In the genomic region with DNA sequence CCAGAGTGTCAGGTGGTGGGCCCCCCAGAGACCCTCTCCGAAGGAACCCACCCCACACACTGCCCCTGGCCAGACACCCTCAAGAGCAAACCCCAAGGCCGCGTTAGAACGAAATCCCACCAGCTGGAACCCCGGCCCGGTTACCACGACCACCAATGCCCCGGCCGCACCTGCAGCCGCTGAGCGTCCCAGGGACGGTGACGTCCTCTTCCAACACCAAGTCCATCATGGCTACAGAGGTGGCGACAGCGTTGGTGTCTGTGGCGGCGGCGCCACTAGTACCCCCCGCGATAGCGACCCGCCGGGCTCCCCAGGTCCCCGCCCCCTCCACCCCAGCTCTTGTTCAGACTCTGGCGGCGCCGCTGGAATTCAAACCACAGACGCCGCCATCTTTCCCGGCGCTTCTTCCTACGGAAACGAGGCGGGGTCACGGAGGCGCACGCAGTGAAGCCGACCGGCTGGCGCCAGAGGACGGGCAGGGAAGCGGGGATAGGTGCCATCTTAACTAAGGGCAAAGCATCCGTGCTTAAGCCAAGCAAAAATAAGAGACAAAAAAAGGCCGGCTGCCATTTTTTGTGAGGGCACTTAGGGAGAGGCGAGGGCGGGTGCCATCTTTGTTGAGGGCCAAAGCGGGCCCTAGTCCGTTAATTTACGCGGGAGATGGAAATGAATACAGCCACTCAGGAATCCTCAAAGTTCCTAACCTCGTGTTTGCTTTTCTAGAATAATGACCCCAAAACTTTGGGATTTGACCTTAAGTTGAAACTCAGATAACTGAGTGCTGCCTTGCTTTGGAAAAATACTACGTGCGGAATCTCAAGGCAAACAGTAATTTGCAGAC, we compare ENCODE assay signal across 8 cellular contexts. TPM values are rescaled to one million over a fixed set of nuclear protein-coding genes. Genes with fewer than 3 reads are reported as not detected.
DNase-seq lines count a peak whose midpoint lies in the region; ATAC-seq, FAIRE-seq and TF ChIP-seq lines count a peak whose summit lies in the region.

A gene (minus strand): TSS at position 418 of the 841 bp plus-strand sequence. CDS start 189 bp downstream, at position 229.

- 3% methylated on average over 53 of the region's 53 CpGs for WGBS in pancreas, 2 donors

- H3K36me3 Mint-ChIP-seq in activated naive CD8-positive, alpha-beta T cell treated with anti-CD3 and anti-CD28 coated beads, Interleukin-2, amount 50 U/mL, for 24 hours (ENCODE audit: low read depth): peaks cover 15% of the 10 kb centered on the region

- H3K4me3 Mint-ChIP-seq in activated naive CD8-positive, alpha-beta T cell treated with anti-CD3 and anti-CD28 coated beads, Interleukin-2, amount 50 U/mL, for 24 hours: peak within 1 kb of the TSS; percentile 98

- peak; percentile 93 for ATAC-seq in HG02763 (IDR thresholded peaks at IDR 0.05; ENCODE audit: unreplicated experiment)
- peak; percentile 97 for ATAC-seq in activated naive CD8-positive, alpha-beta T cell treated with anti-CD3 and anti-CD28 coated beads, Interleukin-2, amount 50 U/mL, for 24 hours
- ATAC-seq in Right ventricle myocardium superior (ENCODE audit: poor library complexity): peak; percentile 99
- peak; percentile 98 to 99 (median 98) for ATAC-seq in pancreas

- H3K27ac ChIP-seq in pancreas (no peak within 1 kb of the TSS), tibial artery (peak within 1 kb of the TSS; percentile 82 to 86)

- H3K27me3 ChIP-seq in pancreas (no peaks in the 10 kb centered on the region), tibial artery (no peaks in the 10 kb centered on the region)

- H3K4me1 Mint-ChIP-seq in activated naive CD8-positive, alpha-beta T cell treated with anti-CD3 and anti-CD28 coated beads, Interleukin-2, amount 50 U/mL, for 24 hours: peaks cover 59% of the 10 kb centered on the region

- H3K36me3 ChIP-seq in pancreas: no peaks in the 10 kb centered on the region
- H3K36me3 ChIP-seq in tibial artery: peaks cover 0 to 11% (median 0%) of the 10 kb centered on the region in 3 donors

- no peaks in the 10 kb centered on the region for H3K27me3 Mint-ChIP-seq in activated naive CD8-positive, alpha-beta T cell treated with anti-CD3 and anti-CD28 coated beads, Interleukin-2, amount 50 U/mL, for 24 hours

- H3K4me3 ChIP-seq in GM12865 (ENCODE audit: low read depth, low read length) (peak within 1 kb of the TSS; percentile 95), pancreas (peak within 1 kb of the TSS; percentile 73 to 94 (median 90)), tibial artery (peak within 1 kb of the TSS; percentile 94 to 97)

- peak; percentile 78 for FAIRE-seq in pancreas (lab: Jason Lieb, UNC)

- DNase-seq in GM12865 (ENCODE audit: low read depth) (peak; percentile 98), NCI-H1417 treated with DMSO at 0.1 percent for 48 hours (lab: John Stamatoyannopoulos, UW) (peak; percentile 96), SW480 (ENCODE audit: low spot score) (peak; percentile 99), Right ventricle myocardium superior (peak; percentile 96), pancreas (peak; percentile 93 to 97 (median 95)), tibial artery (peak; percentile 95 to 97)
- peak; percentile 90 for DNase-seq in activated naive CD8-positive, alpha-beta T cell treated with anti-CD3 and anti-CD28 coated beads, Interleukin-2, amount 50 U/mL, for 24 hours

- TF ChIP-seq CTCF in GM12865 (IDR thresholded peaks at IDR 0.05; ENCODE audit: insufficient read depth, low read depth, low read length, missing control alignments) (no peak), pancreas (IDR thresholded peaks at IDR 0.05) (no peak), tibial artery (IDR thresholded peaks at IDR 0.05) (no peak)

- intact Hi-C loops in Right ventricle myocardium superior (cut with DNase I) (no loop called here), pancreas (cut with DNase I) (no loop called here), tibial artery (cut with DNase I; ENCODE audit: low total_unique reads) (no loop called here)

- H3K9me3 ChIP-seq in pancreas (no peaks in the 10 kb centered on the region), tibial artery (no peaks in the 10 kb centered on the region)

- peak within 1 kb of the TSS; percentile 92 for H3K27ac Mint-ChIP-seq in activated naive CD8-positive, alpha-beta T cell treated with anti-CD3 and anti-CD28 coated beads, Interleukin-2, amount 50 U/mL, for 24 hours

- H3K9me3 Mint-ChIP-seq in activated naive CD8-positive, alpha-beta T cell treated with anti-CD3 and anti-CD28 coated beads, Interleukin-2, amount 50 U/mL, for 24 hours: peaks cover 4% of the 10 kb centered on the region

- H3K4me1 ChIP-seq in pancreas (peaks cover 0 to 12% (median 6%) of the 10 kb centered on the region in 3 donors), tibial artery (peaks cover 0 to 19% (median 14%) of the 10 kb centered on the region in 4 donors)

RNA-seq across cellular contexts. Expression of the gene that starts here (rescaled TPM):
- total RNA-seq in Right ventricle myocardium superior (74.0 TPM), pancreas (10 to 100 TPM; 14.8 to 29.4 (median 21.6) TPM)
- polyA plus RNA-seq in pancreas: 10 to 100 TPM; 20.5 to 37.1 TPM

Comparison
In these comparisons a context has a peak if more than half of its experiments do, and no peak if none do; other contexts are left out.
1. H3K27ac ChIP-seq: peak in tibial artery (2 of 2); none in pancreas (0 of 4).
2. Peak in every context shown above with its lines, with median percentiles within 50 percentile points of each other: DNase-seq, H3K4me3 ChIP-seq and ATAC-seq.